14 cellular contexts compared by ENCODE assay signal in the genomic region with DNA sequence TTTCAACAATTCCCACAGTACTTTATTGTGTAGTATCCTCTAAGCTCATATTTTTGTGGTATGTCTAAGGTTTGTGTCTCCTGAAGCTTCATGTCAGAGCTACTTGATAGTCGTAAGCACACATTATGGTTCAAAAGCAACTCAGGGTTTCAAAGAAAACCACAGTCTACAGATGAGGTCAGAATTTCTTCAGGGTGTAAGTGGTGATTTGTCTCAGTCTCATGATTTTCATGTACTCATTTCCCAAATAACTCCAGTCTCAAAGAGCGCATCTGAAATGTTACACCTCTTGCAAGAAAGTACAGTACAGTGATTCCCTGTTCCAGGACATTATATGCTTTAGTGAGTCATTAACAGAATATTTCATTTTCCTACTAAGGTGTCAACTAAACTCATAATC. TPM values are rescaled to one million over a fixed set of nuclear protein-coding genes. Genes with fewer than 3 reads are reported as not detected.
A peak's percentile ranks its signal among the peaks of the same experiment; 100 is the strongest.
DNase-seq lines count a peak whose midpoint lies in the region; ATAC-seq, FAIRE-seq and TF ChIP-seq lines count a peak whose summit lies in the region.
"Had no signal": no experiment of that assay in that cellular context is flagged by ENCODE, and none has a peak within 500 bp of the region (broad histone marks: within the 10 kb centered on the region; RNA-seq: fewer than 3 reads in every experiment).

No MANE protein-coding gene starts in this region.

- peaks cover 22% of the 10 kb centered on the region for H3K4me1 Mint-ChIP-seq in MCF 10A (ENCODE audit: insufficient read depth, unreplicated experiment)
- peaks cover 34% of the 10 kb centered on the region for H3K4me1 Mint-ChIP-seq in stimulated activated naive CD8-positive, alpha-beta T cell treated with anti-CD3 and anti-CD28 coated beads, Interleukin-15, amount 100 ng/mL, for 72 hours

- TF ChIP-seq POLR2A in breast epithelium (IDR thresholded peaks at IDR 0.05): no peak
- TF ChIP-seq POLR2A in K562 (conservative IDR thresholded peaks at IDR 0.05): no peak

- peak; percentile 39 for DNase-seq in MCF 10A (ENCODE audit: unreplicated experiment)
- no peak for DNase-seq in breast epithelium (ENCODE audit: low spot score in 2 of 2)
- no peak for DNase-seq in K562 (ENCODE audit: extremely low read depth in 1 of 4, low spot score in 3 of 4)
- no peak for DNase-seq in stimulated activated naive CD8-positive, alpha-beta T cell treated with anti-CD3 and anti-CD28 coated beads, Interleukin-15, amount 100 ng/mL, for 72 hours
- no peak for DNase-seq in lower lobe of right lung
- no peak for DNase-seq in effector CD4-positive, alpha-beta T cell
- DNase-seq in activated CD8-positive, alpha-beta memory T cell treated with anti-CD3 and anti-CD28 coated beads, Interleukin-2, amount 50 U/mL, for 4 hours: no peak
- DNase-seq: activated CD8-positive, alpha-beta memory T cell treated with anti-CD3 and anti-CD28 coated beads, Interleukin-2, amount 50 U/mL, for 48 hours; EL; left colon; occipital lobe; stimulated activated CD4-positive, alpha-beta T cell treated with anti-CD3 and anti-CD28 coated beads, Interleukin-1b, Interleukin-23, amount 100 ng/mL, for 48 hours had no signal

- POLR2A ChIA-PET in MCF 10A (lab: Yijun Ruan, JAX): interaction anchor here (1.0 to 1.6 kb wide), 2 partner anchors 48 to 71 kb away, joined by 5 to 6 read pairs; partner anchors contain the start of genes SSR3 and TIPARP
- POLR2A ChIA-PET in K562 (lab: Yijun Ruan, JAX): interaction anchor here (2.2 kb wide), 1 partner anchor 48 kb away, joined by 10 read pairs; the partner anchor contains the start of gene SSR3

- H3K4me3 ChIP-seq in breast epithelium (no peak overlapping the region), K562 (no peak overlapping the region), lower lobe of right lung (no peak overlapping the region)

- no peaks in the 10 kb centered on the region for H3K36me3 Mint-ChIP-seq in MCF 10A (ENCODE audit: insufficient read depth, unreplicated experiment)
- H3K36me3 Mint-ChIP-seq: brain had no signal

- CTCF ChIA-PET in MCF 10A (lab: Yijun Ruan, JAX): interaction anchor here (0.6 to 1.0 kb wide), 2 partner anchors 71 to 472 kb away, joined by 3 to 5 read pairs; no protein-coding TSS in a partner anchor
- CTCF ChIA-PET in K562 (lab: Yijun Ruan, JAX; ENCODE audit: low intra/inter-chr PET ratio): no interaction called here

- TF ChIP-seq CTCF in MCF 10A (IDR thresholded peaks at IDR 0.05; ENCODE audit: unreplicated experiment) (no peak), breast epithelium (IDR thresholded peaks at IDR 0.05) (no peak), K562 (IDR thresholded peaks at IDR 0.05 in 2 of 3, conservative IDR thresholded peaks at IDR 0.05 in 1 of 3; ENCODE audit: insufficient read depth in 2 of 3, low read depth in 1 of 3, low read length in 3 of 3) (no peak), lower lobe of right lung (IDR thresholded peaks at IDR 0.05) (no peak)

- ATAC-seq in HG02938 (IDR thresholded peaks at IDR 0.05; ENCODE audit: unreplicated experiment) (peak; percentile 40), K562 (no peak), lower lobe of right lung (no peak)
- peak; percentile 92 for ATAC-seq in stimulated activated naive CD8-positive, alpha-beta T cell treated with anti-CD3 and anti-CD28 coated beads, Interleukin-15, amount 100 ng/mL, for 72 hours
- ATAC-seq: left colon had no signal

- H3K9me3 Mint-ChIP-seq in MCF 10A (ENCODE audit: unreplicated experiment): no peaks in the 10 kb centered on the region
- H3K9me3 Mint-ChIP-seq in stimulated activated naive CD8-positive, alpha-beta T cell treated with anti-CD3 and anti-CD28 coated beads, Interleukin-15, amount 100 ng/mL, for 72 hours: no peaks in the 10 kb centered on the region
- H3K9me3 Mint-ChIP-seq: brain had no signal

- WGBS in K562 (ENCODE audit: insufficient coverage, low coverage, missing lambda C conversion rate): 80% methylated on average over 2 of the region's 2 CpGs

- no peaks in the 10 kb centered on the region for H3K9me1 ChIP-seq in K562 (ENCODE audit: control insufficient read depth, insufficient read depth, low read length)

- in situ Hi-C loops in K562 (cut with MboI): no loop called here

- H3K36me3 ChIP-seq in breast epithelium (no peaks in the 10 kb centered on the region), K562 (ENCODE audit: control insufficient read depth, insufficient read depth, low read length) (no peaks in the 10 kb centered on the region), lower lobe of right lung (no peaks in the 10 kb centered on the region)

- no peaks in the 10 kb centered on the region for H3K27me3 Mint-ChIP-seq in MCF 10A (ENCODE audit: insufficient read depth, unreplicated experiment)
- peaks cover 29% of the 10 kb centered on the region for H3K27me3 Mint-ChIP-seq in stimulated activated naive CD8-positive, alpha-beta T cell treated with anti-CD3 and anti-CD28 coated beads, Interleukin-15, amount 100 ng/mL, for 72 hours

- H3K4me1 ChIP-seq in breast epithelium (no peaks in the 10 kb centered on the region), K562 (replicated peaks in 1 of 2; ENCODE audit: control insufficient read depth in 2 of 2, insufficient read depth in 2 of 2, low read length in 2 of 2) (peaks cover 26 to 58% of the 10 kb centered on the region in 2 experiments), lower lobe of right lung (peaks cover 24% of the 10 kb centered on the region)

- BruUV-seq in MCF 10A (replicated peaks; lab: Mats Ljungman, UMichigan): no TSS peak
- BruUV-seq in K562 (replicated peaks; lab: Mats Ljungman, UMichigan): no TSS peak

- H2AFZ ChIP-seq in K562 (ENCODE audit: low read depth, low read length): peak overlapping the region; percentile 78

- H3K4me2 ChIP-seq in K562 (ENCODE audit: insufficient read depth, low read length): no peak overlapping the region

- FAIRE-seq in K562 (lab: Jason Lieb, UNC): no peak

- H3K9me3 ChIP-seq in breast epithelium (no peaks in the 10 kb centered on the region), K562 (replicated peaks; ENCODE audit: control insufficient read depth, insufficient read depth, low read depth, low read length) (no peaks in the 10 kb centered on the region), lower lobe of right lung (no peaks in the 10 kb centered on the region)

- H3K27me3 ChIP-seq in breast epithelium (peaks cover 0 to 2% of the 10 kb centered on the region in 2 donors), K562 (ENCODE audit: control insufficient read depth in 2 of 2, insufficient read depth in 2 of 2, low read length in 2 of 2) (no peaks in the 10 kb centered on the region), lower lobe of right lung (ENCODE audit: low read depth) (no peaks in the 10 kb centered on the region)

- TF ChIP-seq EP300 in K562 (IDR thresholded peaks at IDR 0.05; ENCODE audit: low read length): no peak

- no peak for TF ChIP-seq RAD21 in K562 (CRISPR knock-in tag; conservative IDR thresholded peaks at IDR 0.05 in 1 of 2, IDR thresholded peaks at IDR 0.05 in 1 of 2)

- intact Hi-C loops in MCF 10A (cut with micrococcal nuclease): no loop called here
- intact Hi-C loops in breast epithelium (cut with DNase I; ENCODE audit: low total_unique reads): no loop called here
- intact Hi-C loops in K562 (cut with micrococcal nuclease): no loop called here
- intact Hi-C loops in lower lobe of right lung (cut with DNase I): no loop called here

- H4K20me1 ChIP-seq in K562 (replicated peaks; ENCODE audit: control insufficient read depth, insufficient read depth, low read length): no peaks in the 10 kb centered on the region

- H3K27ac Mint-ChIP-seq in MCF 10A (ENCODE audit: low read depth, unreplicated experiment): peak overlapping the region; percentile 32
- no peak overlapping the region for H3K27ac Mint-ChIP-seq in stimulated activated naive CD8-positive, alpha-beta T cell treated with anti-CD3 and anti-CD28 coated beads, Interleukin-15, amount 100 ng/mL, for 72 hours
- H3K27ac Mint-ChIP-seq: brain had no signal

- H3K27ac ChIP-seq in breast epithelium (no peak overlapping the region), K562 (ENCODE audit: extremely low read depth, low read depth, low read length) (peak overlapping the region; percentile 66), lower lobe of right lung (no peak overlapping the region)

- H3K79me2 ChIP-seq in K562 (ENCODE audit: control insufficient read depth, insufficient read depth, low read length): no peaks in the 10 kb centered on the region

- no peak overlapping the region for H3K4me3 Mint-ChIP-seq in MCF 10A (ENCODE audit: unreplicated experiment)
- H3K4me3 Mint-ChIP-seq in stimulated activated naive CD8-positive, alpha-beta T cell treated with anti-CD3 and anti-CD28 coated beads, Interleukin-15, amount 100 ng/mL, for 72 hours: no peak overlapping the region
- H3K4me3 Mint-ChIP-seq: brain had no signal

- 0 out of 4 replicates have a peak overlapping the region, but pooled peaks of 1 of the 2 experiments have one; percentile 31 for H3K9ac ChIP-seq in K562 (ENCODE audit: insufficient read depth in 1 of 2, low read depth in 2 of 2, low read length in 2 of 2)

RNA-seq across cellular contexts. Expression of gene SSR3, which starts 47.5 kb away (rescaled TPM):
- total RNA-seq in MCF 10A (2022): 447 and 568 TPM in 2 replicates
- 100 to 1,000 TPM; 109 to 156 (median 110) TPM for total RNA-seq in breast epithelium
- total RNA-seq in K562 (2011; cell fraction: chromatin; rRNA removed; ENCODE audit: low replicate concordance): 161 and 194 TPM in 2 replicates
- 173 and 183 TPM in 2 replicates for total RNA-seq in K562 (2011; cell fraction: nucleolus; rRNA removed)
- 226 and 257 TPM in 2 replicates for total RNA-seq in K562 (2011; cell fraction: nucleoplasm; rRNA removed)
- 104 and 139 TPM in 2 replicates for total RNA-seq in K562 (2014; rRNA removed)
- total RNA-seq in K562 (2014; rRNA removed; fragmentation: Illumina TruSeq; extraction: Trizol): 330 and 368 TPM in 2 replicates
- 206 and 248 TPM in 2 replicates for total RNA-seq in K562 (2015; rRNA removed; fragmentation: Illumina TruSeq; extraction: Trizol)
- 243 and 257 TPM in 2 replicates for total RNA-seq in K562 (2021)
- polyA plus RNA-seq in K562 (2011; rRNA removed): 354 and 388 TPM in 2 replicates
- 155 and 228 TPM in 2 replicates for polyA plus RNA-seq in K562 (2011; cell fraction: cytosol; rRNA removed)
- 70.9 and 103 TPM in 2 replicates for polyA plus RNA-seq in K562 (2011; cell fraction: nucleus; rRNA removed)
- 284 and 396 TPM in 2 replicates for polyA plus RNA-seq in K562 (2012)
- polyA plus RNA-seq in K562 (2014; fragmentation: Illumina TruSeq; extraction: Trizol): 246 and 307 TPM in 2 replicates
- polyA plus RNA-seq in K562 (2014; fragmentation: Nextera tagmentation; extraction: Ambion mirVana): 100 to 1,000 TPM; 423 to 464 TPM
- polyA plus RNA-seq in K562 (2014; rRNA removed): 154 and 214 TPM in 2 replicates
- 571 and 620 TPM in 2 replicates for polyA minus RNA-seq in K562 (2011; rRNA and poly(A)+ RNA removed)
- polyA minus RNA-seq in K562 (2011; cell fraction: cytosol; rRNA and poly(A)+ RNA removed): 141 and 146 TPM in 2 replicates
- 74.0 and 143 TPM in 2 replicates for polyA minus RNA-seq in K562 (2011; cell fraction: nucleus; rRNA and poly(A)+ RNA removed)
- total RNA-seq in lower lobe of right lung: 158 TPM

Comparison
In these comparisons a context has a peak if more than half of its experiments do, and no peak if none do; other contexts are left out.
1. ATAC-seq: peak in HG02938 (single experiment) and stimulated activated naive CD8-positive, alpha-beta T cell treated with anti-CD3 and anti-CD28 coated beads, Interleukin-15, amount 100 ng/mL, for 72 hours (single experiment); none in K562 (single experiment) and lower lobe of right lung (0 of 2).